ENCODE assay signal across 8 cellular contexts in genomic region chr19:55516878-55517620, GRCh38. TPM values are rescaled to one million over a fixed set of nuclear protein-coding genes. Genes with fewer than 3 reads are reported as not detected.
DNase-seq lines count a peak whose midpoint lies in the region; ATAC-seq and TF ChIP-seq lines count a peak whose summit lies in the region.

No MANE protein-coding gene starts in this region.

- H3K36me3 Mint-ChIP-seq in activated B cell treated with CpG ODN at 0.5 μM for 24 hours (ENCODE audit: low read depth): no peaks in the 10 kb centered on the region

- peak overlapping the region; percentile 87 for H3K27ac Mint-ChIP-seq in activated B cell treated with CpG ODN at 0.5 μM for 24 hours

- H3K4me3 Mint-ChIP-seq in activated B cell treated with CpG ODN at 0.5 μM for 24 hours: peak overlapping the region; percentile 76

- no peak overlapping the region; the same call in 1 of the 2 replicates for H3K4me3 ChIP-seq in AG09309 (ENCODE audit: control insufficient read depth, low read depth, low read length)

- TF ChIP-seq POLR2A in GM18951 (IDR thresholded peaks at IDR 0.05; ENCODE audit: extremely low read depth, insufficient read depth, insufficient read length): peak; percentile 49

- intact Hi-C loops in activated B cell treated with CpG ODN at 0.5 μM for 24 hours (cut with micrococcal nuclease): loop anchor here (1.0 to 10.0 kb wide), 6 partner anchors 70 to 548 kb away; partner anchors contain the start of gene FIZ1

- TF ChIP-seq CTCF in AG09309 (IDR thresholded peaks at IDR 0.05; ENCODE audit: control insufficient read depth, insufficient read depth, low read depth, low read length, missing control alignments) (peak; percentile 99), activated B cell treated with CpG ODN at 0.5 μM for 24 hours (IDR thresholded peaks at IDR 0.05) (no peak)

- H3K9me3 Mint-ChIP-seq in activated B cell treated with CpG ODN at 0.5 μM for 24 hours: no peaks in the 10 kb centered on the region

- H3K4me1 Mint-ChIP-seq in activated B cell treated with CpG ODN at 0.5 μM for 24 hours: peaks cover 3% of the 10 kb centered on the region

- in situ Hi-C loops in GM18951 (cut with MboI; ENCODE audit: low sequenced_read_pairs, unreplicated experiment): no loop called here

- POLR2A ChIA-PET in activated B cell treated with CpG ODN at 0.5 μM for 24 hours (lab: Charles Lee): interaction anchor here (0.6 to 1.5 kb wide), 6 partner anchors 82 to 118 kb away, joined by 4 to 14 read pairs (median 7); partner anchors contain the start of genes FIZ1, ZNF524, ZNF784 and ZNF865

- peaks cover 10% of the 10 kb centered on the region for H3K27me3 Mint-ChIP-seq in activated B cell treated with CpG ODN at 0.5 μM for 24 hours

- ATAC-seq in HG03196 (IDR thresholded peaks at IDR 0.05; ENCODE audit: unreplicated experiment): peak; percentile 96
- peak; percentile 100 for ATAC-seq in activated B cell treated with CpG ODN at 0.5 μM for 24 hours (ENCODE audit: low read depth)

- CTCF ChIA-PET in activated B cell treated with CpG ODN at 0.5 μM for 24 hours (lab: Charles Lee): interaction anchor here (0.6 to 1.9 kb wide), 5 partner anchors 13 to 115 kb away, joined by 3 to 27 read pairs (median 7); no protein-coding TSS in a partner anchor

- DNase-seq in AG09309 (ENCODE audit: low read depth): peak; percentile 72
- peak; percentile 91 for DNase-seq in NCI-H226
- DNase-seq in activated B cell treated with CpG ODN at 0.5 μM for 24 hours: peak; percentile 92
- DNase-seq in central memory CD4-positive, alpha-beta T cell: peak; percentile 83
- DNase-seq in islet precursor cell: peak; percentile 93
- DNase-seq in stimulated activated CD4-positive, alpha-beta T cell treated with anti-CD3 and anti-CD28 coated beads, Interleukin-12 subunit alpha, Interleukin-12 subunit beta, amount 100 ng/mL, for 4 hours: peak; percentile 89

RNA-seq across cellular contexts. Expression of gene SBK2, which starts 19.9 kb away (rescaled TPM):
- not detected in 2 replicates for total RNA-seq in activated B cell treated with CpG ODN at 0.5 μM for 24 hours

RNA-seq across cellular contexts. Expression of gene SBK3, which starts 28.3 kb away (rescaled TPM):
- total RNA-seq in activated B cell treated with CpG ODN at 0.5 μM for 24 hours: not detected in 2 replicates

RNA-seq across cellular contexts. Expression of gene SSC5D, which starts 28.8 kb away (rescaled TPM):
- 0.17 and 0.20 TPM in 2 replicates for total RNA-seq in activated B cell treated with CpG ODN at 0.5 μM for 24 hours

RNA-seq across cellular contexts. Expression of gene NAT14, which starts 32.1 kb away (rescaled TPM):
- total RNA-seq in activated B cell treated with CpG ODN at 0.5 μM for 24 hours: 10.9 and 13.8 TPM in 2 replicates

RNA-seq across cellular contexts. Expression of gene ZNF628, which starts 40.6 kb away (rescaled TPM):
- 10.4 and 12.7 TPM in 2 replicates for total RNA-seq in activated B cell treated with CpG ODN at 0.5 μM for 24 hours
